Comparison of ENCODE assay signal across 1 cellular context in the genomic region with DNA sequence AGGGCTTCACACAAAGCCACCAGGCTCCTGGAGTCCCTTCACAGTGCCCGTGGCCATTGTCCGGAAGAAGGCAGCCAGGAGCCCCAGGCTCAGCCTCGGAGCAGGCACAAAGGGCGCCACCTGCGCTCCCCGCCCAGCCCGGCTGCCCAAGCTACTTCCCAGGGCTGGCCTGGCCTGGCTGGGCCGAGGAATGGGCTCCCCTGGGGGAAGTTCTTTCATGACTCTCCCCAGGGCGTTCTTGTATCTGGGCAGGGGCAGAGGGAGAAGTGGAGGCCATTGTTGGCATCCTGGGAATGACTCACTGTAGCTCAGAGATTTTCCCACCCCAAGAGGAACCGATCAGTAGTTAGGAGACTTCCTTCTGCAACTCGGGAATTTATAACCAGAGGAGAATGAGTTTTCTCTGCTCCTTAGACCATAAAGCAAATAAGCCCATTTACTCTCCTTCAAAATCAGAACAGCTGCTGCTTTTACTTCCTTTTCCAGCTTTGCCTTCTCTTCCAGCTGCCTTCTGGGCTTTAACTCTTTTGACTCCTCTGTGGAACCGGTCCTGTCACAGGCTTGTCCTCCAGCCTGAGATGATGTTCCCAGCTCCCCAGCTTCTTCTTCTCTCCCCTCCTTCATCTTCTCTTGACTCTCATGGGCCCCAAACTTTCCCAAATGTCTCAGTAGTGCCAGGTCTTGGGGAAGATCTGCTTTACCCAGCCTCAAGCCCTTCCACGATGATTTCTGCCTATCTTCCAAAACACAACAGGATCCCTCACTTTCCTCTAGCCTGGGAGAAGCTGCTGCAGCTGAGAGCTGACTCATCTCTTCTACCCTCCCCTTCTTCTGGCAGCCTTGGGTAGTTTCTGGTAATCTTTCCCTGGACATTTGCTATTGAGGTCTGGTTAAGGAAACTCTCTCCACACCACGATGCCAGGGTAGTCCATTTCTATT.
TF ChIP-seq lines count a peak whose summit lies in the region.

No MANE protein-coding gene starts in this region.

TF ChIP-seq in liver, 16 proteins besides CTCF, POLR2A, EP300 and RAD21 (continued from another document):
- TF ChIP-seq, protein P1, sequence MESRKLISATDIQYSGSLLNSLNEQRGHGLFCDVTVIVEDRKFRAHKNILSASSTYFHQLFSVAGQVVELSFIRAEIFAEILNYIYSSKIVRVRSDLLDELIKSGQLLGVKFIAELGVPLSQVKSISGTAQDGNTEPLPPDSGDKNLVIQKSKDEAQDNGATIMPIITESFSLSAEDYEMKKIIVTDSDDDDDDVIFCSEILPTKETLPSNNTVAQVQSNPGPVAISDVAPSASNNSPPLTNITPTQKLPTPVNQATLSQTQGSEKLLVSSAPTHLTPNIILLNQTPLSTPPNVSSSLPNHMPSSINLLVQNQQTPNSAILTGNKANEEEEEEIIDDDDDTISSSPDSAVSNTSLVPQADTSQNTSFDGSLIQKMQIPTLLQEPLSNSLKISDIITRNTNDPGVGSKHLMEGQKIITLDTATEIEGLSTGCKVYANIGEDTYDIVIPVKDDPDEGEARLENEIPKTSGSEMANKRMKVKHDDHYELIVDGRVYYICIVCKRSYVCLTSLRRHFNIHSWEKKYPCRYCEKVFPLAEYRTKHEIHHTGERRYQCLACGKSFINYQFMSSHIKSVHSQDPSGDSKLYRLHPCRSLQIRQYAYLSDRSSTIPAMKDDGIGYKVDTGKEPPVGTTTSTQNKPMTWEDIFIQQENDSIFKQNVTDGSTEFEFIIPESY (IDR thresholded peaks at IDR 0.05): no peak
- no peak for TF ChIP-seq FOXA1 (IDR thresholded peaks at IDR 0.05)
- TF ChIP-seq NR2F2 (IDR thresholded peaks at IDR 0.05): no peak
- no peak for TF ChIP-seq TAF1 (conservative IDR thresholded peaks at IDR 0.05)
- TF ChIP-seq YY1 (IDR thresholded peaks at IDR 0.05): no peak
- TF ChIP-seq EGR1 (IDR thresholded peaks at IDR 0.05; ENCODE audit: low read depth in 2 of 2): no peak
- TF ChIP-seq RXRA (IDR thresholded peaks at IDR 0.05): no peak
- TF ChIP-seq, protein P2, sequence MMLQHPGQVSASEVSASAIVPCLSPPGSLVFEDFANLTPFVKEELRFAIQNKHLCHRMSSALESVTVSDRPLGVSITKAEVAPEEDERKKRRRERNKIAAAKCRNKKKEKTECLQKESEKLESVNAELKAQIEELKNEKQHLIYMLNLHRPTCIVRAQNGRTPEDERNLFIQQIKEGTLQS (IDR thresholded peaks at IDR 0.05): no peak
- TF ChIP-seq HNF4G (IDR thresholded peaks at IDR 0.05): no peak
- no peak for TF ChIP-seq GABPA (IDR thresholded peaks at IDR 0.05 in 1 of 2, conservative IDR thresholded peaks at IDR 0.05 in 1 of 2)
- TF ChIP-seq, protein P3, sequence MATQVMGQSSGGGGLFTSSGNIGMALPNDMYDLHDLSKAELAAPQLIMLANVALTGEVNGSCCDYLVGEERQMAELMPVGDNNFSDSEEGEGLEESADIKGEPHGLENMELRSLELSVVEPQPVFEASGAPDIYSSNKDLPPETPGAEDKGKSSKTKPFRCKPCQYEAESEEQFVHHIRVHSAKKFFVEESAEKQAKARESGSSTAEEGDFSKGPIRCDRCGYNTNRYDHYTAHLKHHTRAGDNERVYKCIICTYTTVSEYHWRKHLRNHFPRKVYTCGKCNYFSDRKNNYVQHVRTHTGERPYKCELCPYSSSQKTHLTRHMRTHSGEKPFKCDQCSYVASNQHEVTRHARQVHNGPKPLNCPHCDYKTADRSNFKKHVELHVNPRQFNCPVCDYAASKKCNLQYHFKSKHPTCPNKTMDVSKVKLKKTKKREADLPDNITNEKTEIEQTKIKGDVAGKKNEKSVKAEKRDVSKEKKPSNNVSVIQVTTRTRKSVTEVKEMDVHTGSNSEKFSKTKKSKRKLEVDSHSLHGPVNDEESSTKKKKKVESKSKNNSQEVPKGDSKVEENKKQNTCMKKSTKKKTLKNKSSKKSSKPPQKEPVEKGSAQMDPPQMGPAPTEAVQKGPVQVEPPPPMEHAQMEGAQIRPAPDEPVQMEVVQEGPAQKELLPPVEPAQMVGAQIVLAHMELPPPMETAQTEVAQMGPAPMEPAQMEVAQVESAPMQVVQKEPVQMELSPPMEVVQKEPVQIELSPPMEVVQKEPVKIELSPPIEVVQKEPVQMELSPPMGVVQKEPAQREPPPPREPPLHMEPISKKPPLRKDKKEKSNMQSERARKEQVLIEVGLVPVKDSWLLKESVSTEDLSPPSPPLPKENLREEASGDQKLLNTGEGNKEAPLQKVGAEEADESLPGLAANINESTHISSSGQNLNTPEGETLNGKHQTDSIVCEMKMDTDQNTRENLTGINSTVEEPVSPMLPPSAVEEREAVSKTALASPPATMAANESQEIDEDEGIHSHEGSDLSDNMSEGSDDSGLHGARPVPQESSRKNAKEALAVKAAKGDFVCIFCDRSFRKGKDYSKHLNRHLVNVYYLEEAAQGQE (IDR thresholded peaks at IDR 0.05): no peak
- no peak for TF ChIP-seq SP1 (IDR thresholded peaks at IDR 0.05)
- no peak for TF ChIP-seq HNF4A (conservative IDR thresholded peaks at IDR 0.05)
- TF ChIP-seq, protein P4, sequence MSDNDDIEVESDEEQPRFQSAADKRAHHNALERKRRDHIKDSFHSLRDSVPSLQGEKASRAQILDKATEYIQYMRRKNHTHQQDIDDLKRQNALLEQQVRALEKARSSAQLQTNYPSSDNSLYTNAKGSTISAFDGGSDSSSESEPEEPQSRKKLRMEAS (IDR thresholded peaks at IDR 0.05): no peak
- TF ChIP-seq FOXA2 (IDR thresholded peaks at IDR 0.05): no peak
